In genomic region chr4:181756451-181756850, GRCh38 we compare ENCODE assay signal across 2 cellular contexts.
TF ChIP-seq lines count a peak whose summit lies in the region.

No MANE protein-coding gene starts in this region.

TF ChIP-seq in IMR-90, 13 proteins besides CTCF, POLR2A, EP300 and RAD21 (continued from another document):
- TF ChIP-seq CHD1 (IDR thresholded peaks at IDR 0.05; ENCODE audit: low read depth, low read length) (no peak), SMC3 (IDR thresholded peaks at IDR 0.05; ENCODE audit: low read depth, low read length) (no peak), ELK1 (IDR thresholded peaks at IDR 0.05; ENCODE audit: borderline replicate concordance, low read depth, low read length) (no peak), MAZ (IDR thresholded peaks at IDR 0.05; ENCODE audit: borderline replicate concordance, low read depth, low read length) (no peak), NFE2L2 (IDR thresholded peaks at IDR 0.05; ENCODE audit: low read depth, low read length) (no peak), RCOR1 (IDR thresholded peaks at IDR 0.05; ENCODE audit: insufficient replicate concordance, low read length) (no peak)

TF ChIP-seq in WTC11, 78 proteins besides CTCF, POLR2A, EP300 and RAD21 (continued from another document):
- TF ChIP-seq USF2 (CRISPR knock-in tag; IDR thresholded peaks at IDR 0.05), result no peak
- no peak for TF ChIP-seq FOXP1 (CRISPR knock-in tag; IDR thresholded peaks at IDR 0.05; ENCODE audit: borderline replicate concordance)
- no peak for TF ChIP-seq ETV6 (CRISPR knock-in tag; IDR thresholded peaks at IDR 0.05)
- no peak for TF ChIP-seq GTF2I (CRISPR knock-in tag; conservative IDR thresholded peaks at IDR 0.05)
- no peak for TF ChIP-seq HMGA2 (CRISPR knock-in tag; IDR thresholded peaks at IDR 0.05)
- no peak for TF ChIP-seq FOXP4 (CRISPR knock-in tag; IDR thresholded peaks at IDR 0.05)
- TF ChIP-seq NFYB (CRISPR knock-in tag; conservative IDR thresholded peaks at IDR 0.05; ENCODE audit: low read depth), result no peak
- no peak for TF ChIP-seq FOXK1 (CRISPR knock-in tag; IDR thresholded peaks at IDR 0.05)
- no peak for TF ChIP-seq TCF7 (CRISPR knock-in tag; IDR thresholded peaks at IDR 0.05; ENCODE audit: low read depth)
- no peak for TF ChIP-seq ZNF512 (CRISPR knock-in tag; IDR thresholded peaks at IDR 0.05; ENCODE audit: borderline replicate concordance)
